Comparison of ENCODE assay signal across 10 cellular contexts in genomic region chr7:101923276-101923985, GRCh38.
DNase-seq lines count a peak whose midpoint lies in the region; ATAC-seq lines count a peak whose summit lies in the region.
"Had no signal": no experiment of that assay in that cellular context is flagged by ENCODE, and none has a peak within 500 bp of the region (broad histone marks: within the 10 kb centered on the region; RNA-seq: fewer than 3 reads in every experiment).

No MANE protein-coding gene starts in this region.

- H3K4me3 Mint-ChIP-seq in activated T-helper 2 cell treated with anti-CD3 and anti-CD28 coated beads, Interferon-gamma antibody, Interleukin-2, Interleukin-4, amounts not matched to agents 10 μg/mL and 5 μg/mL and 100 μg/mL, durations not matched to agents 14 hours and 24 hours and 36 hours (ENCODE audit: low read depth): no peak overlapping the region
- H3K4me3 Mint-ChIP-seq in stimulated activated effector memory CD8-positive, alpha-beta T cell treated with anti-CD3 and anti-CD28 coated beads, Interleukin-12 subunit alpha, Interleukin-12 subunit beta, amount 100 ng/mL, for 72 hours: no peak overlapping the region
- no peak overlapping the region for H3K4me3 Mint-ChIP-seq in activated T-helper 1 cell treated with anti-CD3 and anti-CD28 coated beads, Interleukin-12 subunit alpha, Interleukin-12 subunit beta, Interleukin-2, Interleukin-4 antibody, amounts not matched to agents 30 ng/mL and 10 ng/mL and 1 ng/mL, durations not matched to agents 14 hours and 24 hours and 36 hours
- H3K4me3 Mint-ChIP-seq: T-helper 1 cell treated with Interleukin-12 subunit alpha and Interleukin-12 subunit beta and Interleukin-4 antibody, amounts not matched to agents 30 μg/mL and 1 μg/mL, for 36 hours had no signal

- no peaks in the 10 kb centered on the region for H3K36me3 Mint-ChIP-seq in activated T-helper 2 cell treated with anti-CD3 and anti-CD28 coated beads, Interferon-gamma antibody, Interleukin-2, Interleukin-4, amounts not matched to agents 10 μg/mL and 5 μg/mL and 100 μg/mL, durations not matched to agents 14 hours and 24 hours and 36 hours (ENCODE audit: low read depth)
- H3K36me3 Mint-ChIP-seq in stimulated activated effector memory CD8-positive, alpha-beta T cell treated with anti-CD3 and anti-CD28 coated beads, Interleukin-12 subunit alpha, Interleukin-12 subunit beta, amount 100 ng/mL, for 72 hours: peaks cover 14% of the 10 kb centered on the region
- H3K36me3 Mint-ChIP-seq in activated T-helper 1 cell treated with anti-CD3 and anti-CD28 coated beads, Interleukin-12 subunit alpha, Interleukin-12 subunit beta, Interleukin-2, Interleukin-4 antibody, amounts not matched to agents 30 ng/mL and 10 ng/mL and 1 ng/mL, durations not matched to agents 14 hours and 24 hours and 36 hours (ENCODE audit: low read depth): peaks cover 3% of the 10 kb centered on the region

- H3K4me1 Mint-ChIP-seq in activated T-helper 2 cell treated with anti-CD3 and anti-CD28 coated beads, Interferon-gamma antibody, Interleukin-2, Interleukin-4, amounts not matched to agents 10 μg/mL and 5 μg/mL and 100 μg/mL, durations not matched to agents 14 hours and 24 hours and 36 hours (ENCODE audit: low read depth): peaks cover 6% of the 10 kb centered on the region
- H3K4me1 Mint-ChIP-seq in stimulated activated effector memory CD8-positive, alpha-beta T cell treated with anti-CD3 and anti-CD28 coated beads, Interleukin-12 subunit alpha, Interleukin-12 subunit beta, amount 100 ng/mL, for 72 hours: peaks cover 27% of the 10 kb centered on the region
- H3K4me1 Mint-ChIP-seq in activated T-helper 1 cell treated with anti-CD3 and anti-CD28 coated beads, Interleukin-12 subunit alpha, Interleukin-12 subunit beta, Interleukin-2, Interleukin-4 antibody, amounts not matched to agents 30 ng/mL and 10 ng/mL and 1 ng/mL, durations not matched to agents 14 hours and 24 hours and 36 hours (ENCODE audit: low read depth): peaks cover 6% of the 10 kb centered on the region

- no peaks in the 10 kb centered on the region for H3K9me3 Mint-ChIP-seq in activated T-helper 2 cell treated with anti-CD3 and anti-CD28 coated beads, Interferon-gamma antibody, Interleukin-2, Interleukin-4, amounts not matched to agents 10 μg/mL and 5 μg/mL and 100 μg/mL, durations not matched to agents 14 hours and 24 hours and 36 hours
- H3K9me3 Mint-ChIP-seq in stimulated activated effector memory CD8-positive, alpha-beta T cell treated with anti-CD3 and anti-CD28 coated beads, Interleukin-12 subunit alpha, Interleukin-12 subunit beta, amount 100 ng/mL, for 72 hours: no peaks in the 10 kb centered on the region
- H3K9me3 Mint-ChIP-seq in activated T-helper 1 cell treated with anti-CD3 and anti-CD28 coated beads, Interleukin-12 subunit alpha, Interleukin-12 subunit beta, Interleukin-2, Interleukin-4 antibody, amounts not matched to agents 30 ng/mL and 10 ng/mL and 1 ng/mL, durations not matched to agents 14 hours and 24 hours and 36 hours: no peaks in the 10 kb centered on the region
- H3K9me3 Mint-ChIP-seq: T-helper 1 cell treated with Interleukin-12 subunit alpha and Interleukin-12 subunit beta and Interleukin-4 antibody, amounts not matched to agents 30 μg/mL and 1 μg/mL, for 36 hours had no signal

- peak overlapping the region; percentile 3 for H3K27ac Mint-ChIP-seq in activated T-helper 2 cell treated with anti-CD3 and anti-CD28 coated beads, Interferon-gamma antibody, Interleukin-2, Interleukin-4, amounts not matched to agents 10 μg/mL and 5 μg/mL and 100 μg/mL, durations not matched to agents 14 hours and 24 hours and 36 hours
- peak overlapping the region; percentile 44 for H3K27ac Mint-ChIP-seq in stimulated activated effector memory CD8-positive, alpha-beta T cell treated with anti-CD3 and anti-CD28 coated beads, Interleukin-12 subunit alpha, Interleukin-12 subunit beta, amount 100 ng/mL, for 72 hours
- no peak overlapping the region for H3K27ac Mint-ChIP-seq in activated T-helper 1 cell treated with anti-CD3 and anti-CD28 coated beads, Interleukin-12 subunit alpha, Interleukin-12 subunit beta, Interleukin-2, Interleukin-4 antibody, amounts not matched to agents 30 ng/mL and 10 ng/mL and 1 ng/mL, durations not matched to agents 14 hours and 24 hours and 36 hours
- H3K27ac Mint-ChIP-seq: T-helper 1 cell treated with Interleukin-12 subunit alpha and Interleukin-12 subunit beta and Interleukin-4 antibody, amounts not matched to agents 30 μg/mL and 1 μg/mL, for 36 hours had no signal

- H3K27me3 Mint-ChIP-seq in activated T-helper 2 cell treated with anti-CD3 and anti-CD28 coated beads, Interferon-gamma antibody, Interleukin-2, Interleukin-4, amounts not matched to agents 10 μg/mL and 5 μg/mL and 100 μg/mL, durations not matched to agents 14 hours and 24 hours and 36 hours (ENCODE audit: low read depth): no peaks in the 10 kb centered on the region
- no peaks in the 10 kb centered on the region for H3K27me3 Mint-ChIP-seq in activated T-helper 1 cell treated with anti-CD3 and anti-CD28 coated beads, Interleukin-12 subunit alpha, Interleukin-12 subunit beta, Interleukin-2, Interleukin-4 antibody, amounts not matched to agents 30 ng/mL and 10 ng/mL and 1 ng/mL, durations not matched to agents 14 hours and 24 hours and 36 hours (ENCODE audit: insufficient read depth)

- intact Hi-C loops in activated T-helper 2 cell treated with anti-CD3 and anti-CD28 coated beads, Interferon-gamma antibody, Interleukin-2, Interleukin-4, amounts not matched to agents 10 μg/mL and 5 μg/mL and 100 μg/mL, durations not matched to agents 14 hours and 24 hours and 36 hours (cut with micrococcal nuclease): no loop called here
- intact Hi-C loops in activated T-helper 1 cell treated with anti-CD3 and anti-CD28 coated beads, Interleukin-12 subunit alpha, Interleukin-12 subunit beta, Interleukin-2, Interleukin-4 antibody, amounts not matched to agents 30 ng/mL and 10 ng/mL and 1 ng/mL, durations not matched to agents 14 hours and 24 hours and 36 hours (cut with micrococcal nuclease): no loop called here

- no peak for ATAC-seq in stimulated activated effector memory CD8-positive, alpha-beta T cell treated with anti-CD3 and anti-CD28 coated beads, Interleukin-12 subunit alpha, Interleukin-12 subunit beta, amount 100 ng/mL, for 72 hours
- ATAC-seq in GM18867 (IDR thresholded peaks at IDR 0.05; ENCODE audit: unreplicated experiment): no peak

- DNase-seq in GM04503 (ENCODE audit: low read depth) (peak; percentile 39), kidney tubule cell (ENCODE audit: low spot score) (peak; percentile 33), NCI-H524 treated with DMSO at 0.1 percent for 48 hours (lab: John Stamatoyannopoulos, UW) (no peak)
- no peak for DNase-seq in activated T-helper 2 cell treated with anti-CD3 and anti-CD28 coated beads, Interferon-gamma antibody, Interleukin-2, Interleukin-4, amounts not matched to agents 10 μg/mL and 5 μg/mL and 100 μg/mL, durations not matched to agents 14 hours and 24 hours and 36 hours (ENCODE audit: low spot score)
- DNase-seq in stimulated activated effector memory CD8-positive, alpha-beta T cell treated with anti-CD3 and anti-CD28 coated beads, Interleukin-12 subunit alpha, Interleukin-12 subunit beta, amount 100 ng/mL, for 72 hours (ENCODE audit: low spot score in 2 of 2): no peak
- no peak for DNase-seq in activated T-helper 1 cell treated with anti-CD3 and anti-CD28 coated beads, Interleukin-12 subunit alpha, Interleukin-12 subunit beta, Interleukin-2, Interleukin-4 antibody, amounts not matched to agents 30 ng/mL and 10 ng/mL and 1 ng/mL, durations not matched to agents 14 hours and 24 hours and 36 hours (ENCODE audit: low spot score)
- DNase-seq: mammary epithelial cell, NCI-H1694 treated with DMSO at 0.1 percent for 48 hours had no signal

Comparison
In these comparisons a context has a peak if more than half of its experiments do, and no peak if none do; other contexts are left out.
1. DNase-seq: peak in GM04503 (single experiment) and kidney tubule cell (single experiment); none in activated T-helper 2 cell treated with anti-CD3 and anti-CD28 coated beads, Interferon-gamma antibody, Interleukin-2, Interleukin-4, amounts not matched to agents 10 μg/mL and 5 μg/mL and 100 μg/mL, durations not matched to agents 14 hours and 24 hours and 36 hours (single experiment), stimulated activated effector memory CD8-positive, alpha-beta T cell treated with anti-CD3 and anti-CD28 coated beads, Interleukin-12 subunit alpha, Interleukin-12 subunit beta, amount 100 ng/mL, for 72 hours (0 of 2), NCI-H524 treated with DMSO at 0.1 percent for 48 hours (single experiment) and activated T-helper 1 cell treated with anti-CD3 and anti-CD28 coated beads, Interleukin-12 subunit alpha, Interleukin-12 subunit beta, Interleukin-2, Interleukin-4 antibody, amounts not matched to agents 30 ng/mL and 10 ng/mL and 1 ng/mL, durations not matched to agents 14 hours and 24 hours and 36 hours (single experiment).